In genomic region chr10:71927669-71928592, GRCh38 we compare ENCODE assay signal across 1 cellular context.
TF ChIP-seq lines count a peak whose summit lies in the region.

No MANE protein-coding gene starts in this region.

TF ChIP-seq in HepG2, 621 proteins besides CTCF, POLR2A, EP300 and RAD21 (continued from another document and continues in another):
- TF ChIP-seq ZNF770 (CRISPR knock-in tag; IDR thresholded peaks at IDR 0.05) = peak; percentile 91
- TF ChIP-seq BHLHE40 (IDR thresholded peaks at IDR 0.05; ENCODE audit: low read length) = no peak
- TF ChIP-seq SATB2 (CRISPR knock-in tag; IDR thresholded peaks at IDR 0.05) = no peak
- peak; percentile 32; the same call in 1 of the 2 replicates for TF ChIP-seq NR2F6 (IDR thresholded peaks at IDR 0.05)
- TF ChIP-seq NR2F6 (CRISPR knock-in tag; IDR thresholded peaks at IDR 0.05) = no peak
- no peak; the same call in 1 of the 2 replicates for TF ChIP-seq ATF2 (CRISPR knock-in tag; IDR thresholded peaks at IDR 0.05)
- peak; percentile 73 for TF ChIP-seq FOXA3 (CRISPR knock-in tag; IDR thresholded peaks at IDR 0.05)
- no peak for TF ChIP-seq MLX (CRISPR knock-in tag; IDR thresholded peaks at IDR 0.05)
- TF ChIP-seq TFDP2 (CRISPR knock-in tag; IDR thresholded peaks at IDR 0.05) = no peak
- TF ChIP-seq ZSCAN30 (CRISPR knock-in tag; IDR thresholded peaks at IDR 0.05) = no peak
- no peak for TF ChIP-seq HIC2 (CRISPR knock-in tag; IDR thresholded peaks at IDR 0.05; ENCODE audit: low read depth)
- TF ChIP-seq SIX1 (CRISPR knock-in tag; IDR thresholded peaks at IDR 0.05; ENCODE audit: borderline replicate concordance) = no peak
- TF ChIP-seq TERF1 (CRISPR knock-in tag; IDR thresholded peaks at IDR 0.05) = no peak
- peak; percentile 41 for TF ChIP-seq ARID5B (CRISPR knock-in tag; IDR thresholded peaks at IDR 0.05)
- TF ChIP-seq PBX3 (CRISPR knock-in tag; IDR thresholded peaks at IDR 0.05; ENCODE audit: borderline replicate concordance) = no peak
- TF ChIP-seq HDAC2 (CRISPR knock-in tag; IDR thresholded peaks at IDR 0.05) = peak; percentile 28; the same call in 1 of the 2 replicates
- no peak for TF ChIP-seq HBP1 (CRISPR knock-in tag; IDR thresholded peaks at IDR 0.05; ENCODE audit: low read depth)
- TF ChIP-seq ZBTB43 (CRISPR knock-in tag; conservative IDR thresholded peaks at IDR 0.05) = no peak
- TF ChIP-seq ISX (CRISPR knock-in tag; conservative IDR thresholded peaks at IDR 0.05) = no peak
- no peak for TF ChIP-seq ZNF230 (CRISPR knock-in tag; IDR thresholded peaks at IDR 0.05)
- TF ChIP-seq KIAA2018 (CRISPR knock-in tag; IDR thresholded peaks at IDR 0.05; ENCODE audit: borderline replicate concordance) = no peak
